ENCODE assay signal across 27 cellular contexts in genomic region chr3:124149081-124149480, GRCh38.
"Had no signal": no experiment of that assay in that cellular context is flagged by ENCODE, and none has a peak within 500 bp of the region (broad histone marks: within the 10 kb centered on the region; RNA-seq: fewer than 3 reads in every experiment).

No MANE protein-coding gene starts in this region.

- H3K4me1 Mint-ChIP-seq: naive B cell; naive thymus-derived CD8-positive, alpha-beta T cell; neural crest cell; stimulated activated effector memory CD8-positive, alpha-beta T cell treated with anti-CD3 and anti-CD28 coated beads, Interleukin-12 subunit alpha, Interleukin-12 subunit beta, amount 100 ng/mL, for 72 hours had no signal

- H3K4me3 Mint-ChIP-seq: naive B cell; naive thymus-derived CD8-positive, alpha-beta T cell; natural killer cell treated with Interleukin-12 subunit alpha and Interleukin-12 subunit beta and Interleukin-15 and Interleukin-18, amount 100 ng/mL, for 72 hours; nephron progenitor cell; neural crest cell; stimulated activated effector memory CD8-positive, alpha-beta T cell treated with anti-CD3 and anti-CD28 coated beads, Interleukin-12 subunit alpha, Interleukin-12 subunit beta, amount 100 ng/mL, for 72 hours; stimulated activated naive CD8-positive, alpha-beta T cell treated with anti-CD3 and anti-CD28 coated beads, Interleukin-15, Interleukin-2, amounts not matched to agents 100 ng/mL and 50 ng/mL, for 24 hours; type B pancreatic cell had no signal

- H3K9me3 Mint-ChIP-seq: natural killer cell treated with Interleukin-12 subunit alpha and Interleukin-12 subunit beta and Interleukin-15 and Interleukin-18, amount 100 ng/mL, for 72 hours; neural crest cell; stimulated activated effector memory CD8-positive, alpha-beta T cell treated with anti-CD3 and anti-CD28 coated beads, Interleukin-12 subunit alpha, Interleukin-12 subunit beta, amount 100 ng/mL, for 72 hours; stimulated activated naive CD8-positive, alpha-beta T cell treated with anti-CD3 and anti-CD28 coated beads, Interleukin-15, Interleukin-2, amounts not matched to agents 100 ng/mL and 50 ng/mL, for 24 hours; type B pancreatic cell had no signal

- H3K36me3 Mint-ChIP-seq: naive B cell; naive thymus-derived CD8-positive, alpha-beta T cell; natural killer cell treated with Interleukin-12 subunit alpha and Interleukin-12 subunit beta and Interleukin-15 and Interleukin-18, amount 100 ng/mL, for 72 hours; stimulated activated effector memory CD8-positive, alpha-beta T cell treated with anti-CD3 and anti-CD28 coated beads, Interleukin-12 subunit alpha, Interleukin-12 subunit beta, amount 100 ng/mL, for 72 hours; type B pancreatic cell had no signal

- H3K4me3 ChIP-seq: ovary, psoas muscle, right lobe of liver, sigmoid colon, stomach, tibial artery, transverse colon, vagina had no signal

- H3K27me3 Mint-ChIP-seq: progenitor cell of endocrine pancreas, type B pancreatic cell had no signal

- H3K36me3 ChIP-seq: neutrophil, ovary, right lobe of liver, sigmoid colon, stomach, tibial artery, transverse colon, vagina had no signal

- H3K27ac ChIP-seq: neutrophil, ovary, parathyroid adenoma, psoas muscle, right lobe of liver, sigmoid colon, stomach, transverse colon, vagina had no signal

- ATAC-seq: naive thymus-derived CD8-positive, alpha-beta T cell; natural killer cell treated with Interleukin-12 subunit alpha and Interleukin-12 subunit beta and Interleukin-15 and Interleukin-18, amount 100 ng/mL, for 72 hours; psoas muscle; right lobe of liver; stimulated activated effector memory CD8-positive, alpha-beta T cell treated with anti-CD3 and anti-CD28 coated beads, Interleukin-12 subunit alpha, Interleukin-12 subunit beta, amount 100 ng/mL, for 72 hours had no signal

- H3K27me3 ChIP-seq: neutrophil, ovary, right lobe of liver, sigmoid colon, stomach, tibial artery, transverse colon, vagina had no signal

- H3K27ac Mint-ChIP-seq: naive B cell; naive thymus-derived CD8-positive, alpha-beta T cell; natural killer cell treated with Interleukin-12 subunit alpha and Interleukin-12 subunit beta and Interleukin-15 and Interleukin-18, amount 100 ng/mL, for 72 hours; nephron progenitor cell; progenitor cell of endocrine pancreas; stimulated activated effector memory CD8-positive, alpha-beta T cell treated with anti-CD3 and anti-CD28 coated beads, Interleukin-12 subunit alpha, Interleukin-12 subunit beta, amount 100 ng/mL, for 72 hours; stimulated activated naive CD8-positive, alpha-beta T cell treated with anti-CD3 and anti-CD28 coated beads, Interleukin-15, Interleukin-2, amounts not matched to agents 100 ng/mL and 50 ng/mL, for 24 hours; type B pancreatic cell had no signal

- H3K4me1 ChIP-seq: right lobe of liver, sigmoid colon, transverse colon, vagina had no signal

- H3K9me3 ChIP-seq: neutrophil, ovary, psoas muscle, right lobe of liver, sigmoid colon, stomach, tibial artery, transverse colon, vagina had no signal

- H3K9ac ChIP-seq: parathyroid adenoma had no signal

- DNase-seq: naive B cell; naive thymus-derived CD8-positive, alpha-beta T cell; nephron progenitor cell; ovary; posterior cingulate gyrus; psoas muscle; right cardiac atrium; right lobe of liver; sigmoid colon; small intestine; stimulated activated CD4-positive, alpha-beta T cell treated with anti-CD3 and anti-CD28 coated beads, Interleukin-15, amount 100 ng/mL, for 24 hours; stimulated activated CD4-positive, alpha-beta T cell treated with anti-CD3 and anti-CD28 coated beads, Interleukin-2, amount 100 ng/mL, for 24 hours; stimulated activated CD4-positive, alpha-beta T cell treated with anti-CD3 and anti-CD28 coated beads, Interleukin-2, amount 100 ng/mL, for 48 hours; stimulated activated CD4-positive, alpha-beta T cell treated with anti-CD3 and anti-CD28 coated beads, Interleukin-4, amount 100 ng/mL, for 24 hours; stimulated activated naive CD4-positive, alpha-beta T cell treated with Interleukin-2 at 50 U/mL for 16 hours; stomach; tibial artery; transverse colon had no signal

- H2AFZ ChIP-seq: parathyroid adenoma had no signal
